ENCODE assay signal across 8 cellular contexts in the genomic region with DNA sequence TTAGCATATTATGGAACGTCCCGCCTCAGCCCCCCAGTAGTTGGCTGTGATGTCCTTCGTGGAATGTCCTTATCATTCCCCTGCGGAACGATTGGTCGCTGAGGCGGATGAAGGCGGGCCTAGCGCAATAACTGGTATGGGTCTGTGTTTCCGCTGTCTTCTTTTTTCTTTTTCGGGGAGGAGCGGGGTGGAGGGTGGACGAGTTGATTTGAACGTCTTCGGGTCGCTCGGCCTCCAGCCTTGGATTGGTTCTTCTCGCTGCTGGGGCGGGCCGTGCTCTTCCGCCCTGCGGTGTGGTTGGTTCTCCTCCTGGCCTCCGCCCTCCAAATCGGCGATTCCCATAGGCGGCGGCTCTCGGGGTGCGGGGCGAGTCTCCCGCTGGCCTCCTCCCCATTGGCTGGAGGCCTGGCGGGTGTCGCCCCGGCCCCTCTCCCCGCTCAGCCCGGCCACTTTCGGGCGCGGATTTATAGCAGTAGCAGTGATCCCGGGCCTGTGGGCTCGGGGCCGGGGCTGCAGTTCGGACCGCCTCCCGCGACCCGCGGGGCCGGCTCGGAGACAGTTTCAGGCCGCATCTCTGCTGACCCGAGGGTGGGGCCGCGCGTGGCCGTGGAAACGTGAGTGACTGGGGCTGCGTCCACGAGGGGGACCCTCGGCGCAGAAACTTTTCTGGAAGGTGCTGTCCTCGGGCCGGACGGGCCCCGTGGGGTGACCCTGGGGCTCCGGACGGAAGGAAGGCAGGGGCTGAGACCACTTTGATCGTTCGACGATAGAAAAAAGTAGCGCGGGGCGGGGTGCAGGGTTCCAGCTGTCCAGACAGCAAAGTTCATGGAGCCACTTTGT. TPM values are rescaled to one million over a fixed set of nuclear protein-coding genes. Genes with fewer than 3 reads are reported as not detected.
A peak's percentile ranks its signal among the peaks of the same experiment; 100 is the strongest.
DNase-seq lines count a peak whose midpoint lies in the region; ATAC-seq, FAIRE-seq and TF ChIP-seq lines count a peak whose summit lies in the region.

No MANE protein-coding gene starts in this region.

- H3K4me1 Mint-ChIP-seq in naive thymus-derived CD8-positive, alpha-beta T cell = peaks cover 15 to 47% (median 39%) of the 10 kb centered on the region in 4 donors
- H3K4me1 Mint-ChIP-seq in stimulated activated naive B cell treated with anti-CD40 and anti-IgM and Interleukin-4, amounts not matched to agents 10 μg/mL and 1 μg/mL and 100 μg/mL, for 72 hours = peaks cover 11 to 34% of the 10 kb centered on the region in 2 donors

- H3K4me3 ChIP-seq in LNCaP clone FGC (ENCODE audit: low read depth, low read length) (peak overlapping the region; percentile 90), fibroblast of mammary gland (ENCODE audit: control insufficient read depth, low read depth, low read length) (peak overlapping the region; percentile 95)

- ATAC-seq in naive thymus-derived CD8-positive, alpha-beta T cell = peak; percentile 61 to 64
- peak; percentile 63 to 66 for ATAC-seq in stimulated activated naive B cell treated with anti-CD40 and anti-IgM and Interleukin-4, amounts not matched to agents 10 μg/mL and 1 μg/mL and 100 μg/mL, for 72 hours (replicated peaks)

- peak overlapping the region; percentile 96 to 99 (median 99) for H3K27ac Mint-ChIP-seq in naive thymus-derived CD8-positive, alpha-beta T cell
- H3K27ac Mint-ChIP-seq in stimulated activated naive B cell treated with anti-CD40 and anti-IgM and Interleukin-4, amounts not matched to agents 10 μg/mL and 1 μg/mL and 100 μg/mL, for 72 hours = peak overlapping the region; percentile 96

- FAIRE-seq in H54 (lab: Jason Lieb, UNC) = peak; percentile 100

- peak overlapping the region; percentile 92 to 100 (median 99) for H3K4me3 Mint-ChIP-seq in naive thymus-derived CD8-positive, alpha-beta T cell
- H3K4me3 Mint-ChIP-seq in stimulated activated naive B cell treated with anti-CD40 and anti-IgM and Interleukin-4, amounts not matched to agents 10 μg/mL and 1 μg/mL and 100 μg/mL, for 72 hours = peak overlapping the region; percentile 97

- TF ChIP-seq CTCF in LNCaP clone FGC (IDR thresholded peaks at IDR 0.05; ENCODE audit: control insufficient read depth, extremely low read depth, insufficient read depth) = no peak
- no peak for TF ChIP-seq CTCF in fibroblast of mammary gland (conservative IDR thresholded peaks at IDR 0.05; ENCODE audit: control insufficient read depth, insufficient read depth, low read depth, low read length)

- peaks cover 0 to 10% (median 7%) of the 10 kb centered on the region in 3 donors for H3K36me3 Mint-ChIP-seq in naive thymus-derived CD8-positive, alpha-beta T cell
- H3K36me3 Mint-ChIP-seq in stimulated activated naive B cell treated with anti-CD40 and anti-IgM and Interleukin-4, amounts not matched to agents 10 μg/mL and 1 μg/mL and 100 μg/mL, for 72 hours = peaks cover 9 to 13% of the 10 kb centered on the region in 2 donors

- DNase-seq in ELF-1 (ENCODE audit: low read depth, low spot score) = peak; percentile 100
- DNase-seq in H54 (ENCODE audit: insufficient read length, low spot score) = peak; percentile 100
- DNase-seq in LNCaP clone FGC (ENCODE audit: low read depth) = peak; percentile 98
- DNase-seq in RPMI8226 = peak; percentile 96
- DNase-seq in activated T-helper 9 cell treated with anti-CD3 and anti-CD28 coated beads, Interleukin-2, amount 50 U/mL, for 16 hours (ENCODE audit: low read depth) = peak; percentile 93
- peak; percentile 99 for DNase-seq in fibroblast of mammary gland (ENCODE audit: low read depth)
- DNase-seq in naive thymus-derived CD8-positive, alpha-beta T cell = peak; percentile 90 to 99 (median 96)
- DNase-seq in stimulated activated naive B cell treated with anti-CD40 and anti-IgM and Interleukin-4, amounts not matched to agents 10 μg/mL and 1 μg/mL and 100 μg/mL, for 72 hours = peak; percentile 96

- peak; percentile 77 for TF ChIP-seq POLR2A in H54 (IDR thresholded peaks at IDR 0.05; ENCODE audit: low read depth, low read length)

- peaks cover 0 to 4% (median 0%) of the 10 kb centered on the region in 9 donors for H3K9me3 Mint-ChIP-seq in naive thymus-derived CD8-positive, alpha-beta T cell
- H3K9me3 Mint-ChIP-seq in stimulated activated naive B cell treated with anti-CD40 and anti-IgM and Interleukin-4, amounts not matched to agents 10 μg/mL and 1 μg/mL and 100 μg/mL, for 72 hours = no peaks in the 10 kb centered on the region

- POLR2A ChIA-PET in naive thymus-derived CD8-positive, alpha-beta T cell (lab: Charles Lee) = interaction anchor here (0.6 to 4.6 kb wide), 27 partner anchors 11 to 1873 kb away, joined by 3 to 77 read pairs (median 4); partner anchors contain the start of genes ANKRD10, CARS2, NAXD and RAB20

- H3K27me3 Mint-ChIP-seq in naive thymus-derived CD8-positive, alpha-beta T cell = peaks cover 0 to 4% (median 0%) of the 10 kb centered on the region in 5 donors
- no peaks in the 10 kb centered on the region for H3K27me3 Mint-ChIP-seq in stimulated activated naive B cell treated with anti-CD40 and anti-IgM and Interleukin-4, amounts not matched to agents 10 μg/mL and 1 μg/mL and 100 μg/mL, for 72 hours

RNA-seq across cellular contexts. Expression of gene ING1, which starts 2.1 kb away (rescaled TPM):
- total RNA-seq in naive thymus-derived CD8-positive, alpha-beta T cell = 10 to 100 TPM; 22.5 to 23.9 TPM
- 10 to 100 TPM in 2 of 3 donors, 1 to 10 TPM in 1; 7.9 to 17.5 (median 10.7) TPM for polyA plus RNA-seq in naive thymus-derived CD8-positive, alpha-beta T cell

RNA-seq across cellular contexts. Expression of gene CARS2, which starts 9.7 kb away (rescaled TPM):
- 100 to 1,000 TPM; 110 to 124 TPM for total RNA-seq in naive thymus-derived CD8-positive, alpha-beta T cell
- 10 to 100 TPM; 35.9 to 47.1 (median 44.0) TPM for polyA plus RNA-seq in naive thymus-derived CD8-positive, alpha-beta T cell

Comparison
In these comparisons a context has a peak if more than half of its experiments do, and no peak if none do; other contexts are left out.
1. Peak in every context shown above with its lines: DNase-seq, ATAC-seq and H3K4me3 ChIP-seq.